ENCODE assay signal across 28 cellular contexts in the genomic region with DNA sequence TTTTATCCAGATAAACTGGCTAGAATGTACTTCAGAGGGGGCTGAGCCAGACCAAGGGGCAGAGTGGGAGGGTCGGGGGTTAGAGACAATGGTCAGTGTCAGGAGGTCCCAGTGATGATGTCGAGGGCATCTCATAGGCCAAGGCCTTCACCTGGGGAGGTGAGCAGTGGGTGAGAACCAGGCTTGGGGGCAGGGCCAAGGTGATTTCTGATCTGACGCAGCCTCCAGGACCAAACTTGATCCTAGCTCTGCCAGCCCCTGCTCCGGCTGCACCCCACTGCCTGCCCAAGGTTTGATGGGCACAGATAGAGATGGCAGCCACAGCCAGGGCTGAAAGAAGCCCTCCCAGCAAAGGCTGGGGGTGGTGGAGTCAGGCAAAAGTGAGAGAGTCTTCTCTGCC.
"Had no signal": no experiment of that assay in that cellular context is flagged by ENCODE, and none has a peak within 500 bp of the region (broad histone marks: within the 10 kb centered on the region; RNA-seq: fewer than 3 reads in every experiment).

No MANE protein-coding gene starts in this region.

- H3K4me1 ChIP-seq: esophagus squamous epithelium, gastrocnemius medialis, heart right ventricle, left lung, lower lobe of right lung had no signal

- DNase-seq: dermis blood vessel endothelial cell; dorsolateral prefrontal cortex; effector CD4-positive, alpha-beta T cell; effector memory CD4-positive, alpha-beta T cell; erythroblast; esophagus squamous epithelium; foreskin fibroblast; foreskin melanocyte; gastrocnemius medialis; glutamatergic neuron; head of caudate nucleus; heart right ventricle; hippocampal formation; left cardiac atrium; left lung; left ventricle myocardium superior; lower lobe of right lung; mesendoderm; mucosa of descending colon; naive B cell had no signal

- H3K27ac Mint-ChIP-seq: memory B cell, mesothelial cell of epicardium, naive B cell had no signal

- H3K4me3 Mint-ChIP-seq: memory B cell, mesothelial cell of epicardium, naive B cell had no signal

- H3K9me3 Mint-ChIP-seq: memory B cell, naive B cell had no signal

- H3K27me3 Mint-ChIP-seq: memory B cell, naive B cell had no signal

- H3K36me3 Mint-ChIP-seq: memory B cell, naive B cell had no signal

- FAIRE-seq: colon, islet of Langerhans, keratinocyte had no signal

- H3K9me3 ChIP-seq: esophagus squamous epithelium, gastrocnemius medialis, heart right ventricle, left lung, lower lobe of right lung, mucosa of descending colon had no signal

- H3K27me3 ChIP-seq: dorsolateral prefrontal cortex, esophagus squamous epithelium, gastrocnemius medialis, heart right ventricle, left lung had no signal

- H3K27ac ChIP-seq: coronary artery, dorsolateral prefrontal cortex, epithelial cell of prostate, esophagus squamous epithelium, gastrocnemius medialis, heart right ventricle, left lung, lower lobe of right lung had no signal

- H3K4me1 Mint-ChIP-seq: memory B cell, mesothelial cell of epicardium, naive B cell had no signal

- ATAC-seq: esophagus mucosa, gastrocnemius medialis, heart right ventricle, left cardiac atrium, left lung, left ventricle myocardium superior, lower lobe of right lung, mucosa of descending colon had no signal

- H3K36me3 ChIP-seq: gastrocnemius medialis had no signal

- H3K4me3 ChIP-seq: coronary artery, dorsolateral prefrontal cortex, esophagus squamous epithelium, gastrocnemius medialis, heart right ventricle, left lung, lower lobe of right lung, mucosa of descending colon had no signal
